In the genomic region with DNA sequence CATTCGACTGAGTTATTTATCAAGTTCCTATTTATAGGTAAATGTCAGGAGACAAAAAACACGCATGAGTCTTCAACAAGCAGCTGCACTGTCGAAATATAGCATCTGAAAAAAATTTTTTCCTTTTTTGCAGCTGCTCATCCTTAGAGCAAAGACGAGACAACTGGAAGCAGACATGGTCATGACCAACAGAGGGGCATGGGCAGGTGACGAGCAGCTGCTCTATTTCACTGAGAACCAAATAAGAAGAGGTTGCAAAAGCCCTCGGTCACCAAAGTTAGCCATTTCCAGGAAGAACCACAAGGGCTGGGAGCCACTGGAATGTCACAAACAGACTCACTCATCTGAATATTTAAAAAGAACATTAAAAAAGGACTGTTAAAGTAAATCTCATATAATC, we compare ENCODE assay signal across 21 cellular contexts. TPM values are rescaled to one million over a fixed set of nuclear protein-coding genes. Genes with fewer than 3 reads are reported as not detected.
DNase-seq lines count a peak whose midpoint lies in the region; ATAC-seq and TF ChIP-seq lines count a peak whose summit lies in the region.
"Had no signal": no experiment of that assay in that cellular context is flagged by ENCODE, and none has a peak within 500 bp of the region (broad histone marks: within the 10 kb centered on the region; RNA-seq: fewer than 3 reads in every experiment).

No MANE protein-coding gene starts in this region.

- H3K36me3 ChIP-seq in BLaER1 (no peaks in the 10 kb centered on the region), MM.1S (replicated peaks; ENCODE audit: insufficient read depth, low read length) (no peaks in the 10 kb centered on the region), SJCRH30 (no peaks in the 10 kb centered on the region), mesendoderm (ENCODE audit: control insufficient read depth, insufficient read depth, low read length) (no peaks in the 10 kb centered on the region)

- DNase-seq in MM.1S = peak; percentile 62
- DNase-seq in SJCRH30 = peak; percentile 91 to 96
- peak; percentile 34 for DNase-seq in mesendoderm
- DNase-seq in DMS114 treated with DMSO at 0.1 percent for 48 hours (lab: John Stamatoyannopoulos, UW; ENCODE audit: unreplicated experiment) = no peak
- no peak for DNase-seq in HuH-7.5 (ENCODE audit: low spot score)
- no peak for DNase-seq in activated CD4-positive, alpha-beta T cell treated with anti-CD3 and anti-CD28 coated beads for 48 hours
- DNase-seq: activated CD4-positive, alpha-beta T cell treated with anti-CD3 and anti-CD28 coated beads, Interleukin-2, amount 50 U/mL, for 48 hours; activated gamma-delta T cell treated with Interleukin-2 at 50 U/mL for 16 hours; activated T-cell treated with anti-CD3 and anti-CD28 coated beads for 4 hours; amniotic stem cell; CD4-positive, alpha-beta memory T cell; effector CD4-positive, alpha-beta T cell; mucosa of descending colon; MV-4-11; NCI-H2029; NCI-H524; testis had no signal

- H3K4me1 ChIP-seq in BLaER1 (peaks cover 15% of the 10 kb centered on the region), MM.1S (ENCODE audit: low read length) (peaks cover 18% of the 10 kb centered on the region), SJCRH30 (peaks cover 27% of the 10 kb centered on the region), mesendoderm (ENCODE audit: control insufficient read depth, low read depth, low read length) (no peaks in the 10 kb centered on the region)
- H3K4me1 ChIP-seq: testis had no signal

- peak overlapping the region; percentile 17; the same call in 1 of the 2 replicates for H2AFZ ChIP-seq in MM.1S (ENCODE audit: low read length)

- no peaks in the 10 kb centered on the region for H3K79me1 ChIP-seq in mesendoderm (ENCODE audit: low read length)

- H2BK15ac ChIP-seq in mesendoderm (replicated peaks; ENCODE audit: low read depth) = no peak overlapping the region

- H4K5ac ChIP-seq in mesendoderm (ENCODE audit: low read length) = no peak overlapping the region

- no peak overlapping the region for H2AK5ac ChIP-seq in mesendoderm (ENCODE audit: low read length)

- TF ChIP-seq CTCF in MM.1S (IDR thresholded peaks at IDR 0.05; ENCODE audit: low read length) = no peak

- H3K9me3 ChIP-seq in BLaER1 = no peaks in the 10 kb centered on the region
- H3K9me3 ChIP-seq in MM.1S (replicated peaks; ENCODE audit: insufficient read depth, low read length) = no peaks in the 10 kb centered on the region
- H3K9me3 ChIP-seq in SJCRH30 (replicated peaks) = no peaks in the 10 kb centered on the region
- H3K9me3 ChIP-seq: mucosa of descending colon, testis had no signal

- H3K4me3 ChIP-seq in BLaER1 (no peak overlapping the region), MM.1S (ENCODE audit: low read length) (peak overlapping the region; percentile 14; the same call in 1 of the 2 replicates), SJCRH30 (peak overlapping the region; percentile 14; the same call in 1 of the 2 replicates), mesendoderm (ENCODE audit: low read length) (no peak overlapping the region)
- H3K4me3 ChIP-seq: mucosa of descending colon, testis had no signal

- no peak overlapping the region for H4K8ac ChIP-seq in mesendoderm (ENCODE audit: low read depth, low read length)

- H3K23ac ChIP-seq in mesendoderm (ENCODE audit: low read length) = no peak overlapping the region

- no peaks in the 10 kb centered on the region for H3K27me3 ChIP-seq in BLaER1
- H3K27me3 ChIP-seq in MM.1S (replicated peaks; ENCODE audit: insufficient read depth, low read length) = no peaks in the 10 kb centered on the region
- no peaks in the 10 kb centered on the region for H3K27me3 ChIP-seq in SJCRH30
- H3K27me3 ChIP-seq in mesendoderm (ENCODE audit: insufficient read depth, low read length, poor library complexity) = no peaks in the 10 kb centered on the region
- H3K27me3 ChIP-seq: testis had no signal

- no peak overlapping the region for H2BK120ac ChIP-seq in mesendoderm (ENCODE audit: low read depth, low read length)

- H3K27ac ChIP-seq in BLaER1 (no peak overlapping the region), MM.1S (ENCODE audit: low read length) (peak overlapping the region; percentile 76; the same call in 1 of the 2 replicates), SJCRH30 (peak overlapping the region; percentile 78), mesendoderm (ENCODE audit: low read depth, low read length) (no peak overlapping the region)
- H3K27ac ChIP-seq: testis had no signal

- no peak overlapping the region for H3K4ac ChIP-seq in mesendoderm (ENCODE audit: low read depth, low read length)

- peaks cover 8% of the 10 kb centered on the region; the same call in 1 of the 2 replicates for H3F3A ChIP-seq in MM.1S (ENCODE audit: insufficient read depth, low read length)

- H3K9me2 ChIP-seq in MM.1S (replicated peaks; ENCODE audit: insufficient read depth, low read length) = no peaks in the 10 kb centered on the region

- no peak for ATAC-seq in GM19023 (IDR thresholded peaks at IDR 0.05; ENCODE audit: unreplicated experiment)
- ATAC-seq: left lobe of liver; mucosa of descending colon; stimulated activated effector memory CD8-positive, alpha-beta T cell treated with anti-CD3 and anti-CD28 coated beads, Interleukin-12 subunit alpha, Interleukin-12 subunit beta, amount 100 ng/mL, for 72 hours had no signal

- no CpG with 5 or more reads among the region's 6 CpGs for WGBS in mesendoderm (ENCODE audit: extremely low coverage, insufficient coverage, low lambda C conversion rate)

- H3K79me2 ChIP-seq in MM.1S (ENCODE audit: low read length) (no peaks in the 10 kb centered on the region), mesendoderm (ENCODE audit: control insufficient read depth, insufficient read depth, low read length) (no peaks in the 10 kb centered on the region)

- no peak overlapping the region for H3K9ac ChIP-seq in BLaER1
- peak overlapping the region; percentile 10; the same call in 1 of the 2 replicates for H3K9ac ChIP-seq in MM.1S (ENCODE audit: low read length)
- H3K9ac ChIP-seq in mesendoderm (ENCODE audit: low read length) = no peak overlapping the region

- H3K4me2 ChIP-seq in BLaER1 = peak overlapping the region; percentile 41
- peak overlapping the region; percentile 65 for H3K4me2 ChIP-seq in MM.1S (ENCODE audit: low read depth, low read length)
- no peak overlapping the region for H3K4me2 ChIP-seq in mesendoderm (ENCODE audit: low read length)

- no peak overlapping the region for H3K18ac ChIP-seq in mesendoderm (ENCODE audit: low read length)

- no peak overlapping the region for H2BK5ac ChIP-seq in mesendoderm (ENCODE audit: low read length)

- no peak overlapping the region for H3K56ac ChIP-seq in mesendoderm (ENCODE audit: low read length)

- H4K20me1 ChIP-seq in BLaER1 (no peaks in the 10 kb centered on the region), MM.1S (ENCODE audit: insufficient read depth, low read length) (no peaks in the 10 kb centered on the region)

RNA-seq across cellular contexts. Expression of a gene that starts 22.2 kb away (rescaled TPM):
- 2.4 and 2.7 TPM in 2 replicates for total RNA-seq in SJCRH30 (2014; rRNA removed; shearing (Covaris generic))
- polyA plus RNA-seq in mesendoderm (2013, experiment 1 of 2) = 3.7 TPM
- 4.3 TPM for polyA plus RNA-seq in mesendoderm (2013, experiment 2 of 2)
- total RNA-seq: CD4-positive, alpha-beta memory T cell; left lobe of liver had no signal
- polyA plus RNA-seq: CD4-positive, alpha-beta memory T cell had no signal

Comparison
In these comparisons a context has a peak if more than half of its experiments do, and no peak if none do; other contexts are left out.
1. H3K27ac ChIP-seq: peak in MM.1S (single experiment) and SJCRH30 (single experiment); none in BLaER1 (single experiment) and mesendoderm (single experiment).
2. H3K4me3 ChIP-seq: peak in MM.1S (single experiment) and SJCRH30 (single experiment); none in BLaER1 (single experiment) and mesendoderm (single experiment).
3. DNase-seq: peak in MM.1S (single experiment), SJCRH30 (2 of 2) and mesendoderm (single experiment); none in DMS114 treated with DMSO at 0.1 percent for 48 hours (single experiment), HuH-7.5 (single experiment) and activated CD4-positive, alpha-beta T cell treated with anti-CD3 and anti-CD28 coated beads for 48 hours (single experiment).